In the genomic region with DNA sequence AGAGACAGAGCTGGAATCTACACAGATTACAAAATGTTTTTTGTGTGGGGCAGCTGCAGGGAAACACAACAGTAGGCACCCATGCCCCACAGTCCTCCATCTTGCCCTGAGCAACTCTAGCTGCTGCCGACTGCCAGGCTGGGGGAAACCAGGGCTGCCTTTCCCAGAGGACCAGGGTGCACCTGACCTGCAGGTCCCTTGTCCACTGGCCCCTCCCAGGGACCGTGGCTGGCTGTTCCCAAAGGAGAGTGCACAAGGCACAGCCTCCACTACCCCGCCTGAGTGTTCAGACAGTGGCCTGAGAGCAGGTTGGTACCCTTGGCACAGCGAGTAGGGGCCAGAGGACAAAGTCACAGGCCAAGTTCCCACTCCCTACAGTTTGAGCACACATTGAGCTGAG, we compare ENCODE assay signal across 30 cellular contexts.
"Had no signal": no experiment of that assay in that cellular context is flagged by ENCODE, and none has a peak within 500 bp of the region (broad histone marks: within the 10 kb centered on the region; RNA-seq: fewer than 3 reads in every experiment).

No MANE protein-coding gene starts in this region.

- H3K27me3 Mint-ChIP-seq: stimulated activated naive CD8-positive, alpha-beta T cell treated with anti-CD3 and anti-CD28 coated beads, Interleukin-15, Interleukin-2, amounts not matched to agents 100 ng/mL and 50 ng/mL, for 24 hours had no signal

- H3K9me3 ChIP-seq: ovary, psoas muscle, right lobe of liver, suprapubic skin, testis, tibial artery, transverse colon, vagina had no signal

- H3K4me3 Mint-ChIP-seq: naive B cell; naive thymus-derived CD8-positive, alpha-beta T cell; natural killer cell treated with Interleukin-12 subunit alpha and Interleukin-12 subunit beta and Interleukin-15 and Interleukin-18, amount 100 ng/mL, for 72 hours; nephron progenitor cell; neural crest cell; stimulated activated memory B cell treated with anti-CD40 and anti-IgM and Interleukin-4, amounts not matched to agents 10 μg/mL and 1 μg/mL and 100 μg/mL, for 72 hours; stimulated activated naive CD8-positive, alpha-beta T cell treated with anti-CD3 and anti-CD28 coated beads, Interleukin-15, Interleukin-2, amounts not matched to agents 100 ng/mL and 50 ng/mL, for 24 hours; type B pancreatic cell had no signal

- FAIRE-seq: small intestine, urothelium cell line had no signal

- H3K36me3 ChIP-seq: ovary, right lobe of liver, sigmoid colon, suprapubic skin, tibial artery, transverse colon, vagina had no signal

- ATAC-seq: naive thymus-derived CD8-positive, alpha-beta T cell; psoas muscle; right cardiac atrium; stimulated activated memory B cell treated with anti-CD40 and anti-IgM and Interleukin-4, amounts not matched to agents 10 μg/mL and 1 μg/mL and 100 μg/mL, for 72 hours had no signal

- H3K9ac ChIP-seq: parathyroid adenoma had no signal

- H3K4me3 ChIP-seq: ovary, psoas muscle, right lobe of liver, sigmoid colon, suprapubic skin, testis, tibial artery, transverse colon, vagina had no signal

- H3K79me2 ChIP-seq: parathyroid adenoma had no signal

- H3K4me1 Mint-ChIP-seq: naive B cell; naive thymus-derived CD8-positive, alpha-beta T cell; nephron progenitor cell; neural crest cell; stimulated activated memory B cell treated with anti-CD40 and anti-IgM and Interleukin-4, amounts not matched to agents 10 μg/mL and 1 μg/mL and 100 μg/mL, for 72 hours had no signal

- H3K36me3 Mint-ChIP-seq: naive B cell; natural killer cell treated with Interleukin-12 subunit alpha and Interleukin-12 subunit beta and Interleukin-15 and Interleukin-18, amount 100 ng/mL, for 72 hours; stimulated activated memory B cell treated with anti-CD40 and anti-IgM and Interleukin-4, amounts not matched to agents 10 μg/mL and 1 μg/mL and 100 μg/mL, for 72 hours; type B pancreatic cell had no signal

- H3K27me3 ChIP-seq: ovary, right lobe of liver, sigmoid colon, suprapubic skin, testis, tibial artery, transverse colon, vagina had no signal

- H3K27ac Mint-ChIP-seq: naive B cell; naive thymus-derived CD8-positive, alpha-beta T cell; natural killer cell treated with Interleukin-12 subunit alpha and Interleukin-12 subunit beta and Interleukin-15 and Interleukin-18, amount 100 ng/mL, for 72 hours; nephron progenitor cell; progenitor cell of endocrine pancreas; stimulated activated memory B cell treated with anti-CD40 and anti-IgM and Interleukin-4, amounts not matched to agents 10 μg/mL and 1 μg/mL and 100 μg/mL, for 72 hours; stimulated activated naive CD8-positive, alpha-beta T cell treated with anti-CD3 and anti-CD28 coated beads, Interleukin-15, Interleukin-2, amounts not matched to agents 100 ng/mL and 50 ng/mL, for 24 hours; type B pancreatic cell had no signal

- H3K4me1 ChIP-seq: parathyroid adenoma, psoas muscle, right lobe of liver, sigmoid colon, suprapubic skin, testis, tibial artery, transverse colon, vagina had no signal

- H2AFZ ChIP-seq: parathyroid adenoma had no signal

- H3K27ac ChIP-seq: ovary, parathyroid adenoma, psoas muscle, right lobe of liver, sigmoid colon, suprapubic skin, testis, tibial artery, transverse colon, vagina had no signal

- DNase-seq: naive B cell; naive thymus-derived CD8-positive, alpha-beta T cell; nephron progenitor cell; occipital lobe; ovary; posterior cingulate gyrus; psoas muscle; right cardiac atrium; right lobe of liver; sigmoid colon; small intestine; stimulated activated CD4-positive, alpha-beta T cell treated with anti-CD3 and anti-CD28 coated beads, Interleukin-15, amount 100 ng/mL, for 24 hours; stimulated activated CD4-positive, alpha-beta T cell treated with anti-CD3 and anti-CD28 coated beads, Interleukin-2, amount 100 ng/mL, for 24 hours; stimulated activated CD4-positive, alpha-beta T cell treated with anti-CD3 and anti-CD28 coated beads, Interleukin-2, amount 100 ng/mL, for 48 hours; stimulated activated CD4-positive, alpha-beta T cell treated with anti-CD3 and anti-CD28 coated beads, Interleukin-4, amount 100 ng/mL, for 24 hours; stimulated activated naive CD4-positive, alpha-beta T cell; substantia nigra; testis; tibial artery; transverse colon had no signal
